Comparison of ENCODE assay signal across 6 cellular contexts in genomic region chr20:22925613-22925983, GRCh38.
"Had no signal": no experiment of that assay in that cellular context is flagged by ENCODE, and none has a peak within 500 bp of the region (broad histone marks: within the 10 kb centered on the region; RNA-seq: fewer than 3 reads in every experiment).

No MANE protein-coding gene starts in this region.

- H3K9me3 ChIP-seq: left ventricle myocardium inferior had no signal

- H3K4me3 ChIP-seq: left ventricle myocardium inferior had no signal

- H3K27ac ChIP-seq: left ventricle myocardium inferior had no signal

- DNase-seq: activated CD4-positive, alpha-beta T cell treated with anti-CD3 and anti-CD28 coated beads, Interleukin-2, amount 50 U/mL, for 48 hours; activated CD4-positive, CD25-positive, alpha-beta regulatory T cell treated with anti-CD3 and anti-CD28 coated beads, Interleukin-2, amount 50 U/mL, for 72 hours; activated naive CD4-positive, alpha-beta T cell treated with anti-CD3 and anti-CD28 coated beads, Interleukin-2, amount 50 U/mL, for 16 hours; left ventricle myocardium inferior; nucleus accumbens; stimulated activated naive CD8-positive, alpha-beta T cell treated with anti-CD3 and anti-CD28 coated beads, Interleukin-15, amount 100 ng/mL, for 72 hours had no signal

- H3K36me3 ChIP-seq: left ventricle myocardium inferior had no signal
